1 cellular context compared by ENCODE assay signal in genomic region chr16:58047557-58048348, GRCh38.
TF ChIP-seq lines count a peak whose summit lies in the region.

No MANE protein-coding gene starts in this region.

TF ChIP-seq in endothelial cell of umbilical vein, 7 proteins besides CTCF, POLR2A, EP300 and RAD21:
- TF ChIP-seq EZH2 (IDR thresholded peaks at IDR 0.05; ENCODE audit: borderline replicate concordance, low read depth, low read length, severe bottlenecking) (no peak), MAX (IDR thresholded peaks at IDR 0.05; ENCODE audit: insufficient read depth, insufficient read length) (no peak), FOS (IDR thresholded peaks at IDR 0.05; ENCODE audit: borderline replicate concordance, insufficient read depth, low read length) (no peak), MYC (IDR thresholded peaks at IDR 0.05; ENCODE audit: low read depth, low read length) (no peak), POLR2AphosphoS5 (IDR thresholded peaks at IDR 0.05; ENCODE audit: insufficient read depth, low read depth, low read length) (no peak), JUN (IDR thresholded peaks at IDR 0.05; ENCODE audit: borderline replicate concordance, insufficient read depth, insufficient read length, low read depth) (no peak), GATA2 (IDR thresholded peaks at IDR 0.05; ENCODE audit: insufficient read depth, insufficient read length, low read depth, low read length) (no peak)
